8 cellular contexts compared by ENCODE assay signal in the genomic region with DNA sequence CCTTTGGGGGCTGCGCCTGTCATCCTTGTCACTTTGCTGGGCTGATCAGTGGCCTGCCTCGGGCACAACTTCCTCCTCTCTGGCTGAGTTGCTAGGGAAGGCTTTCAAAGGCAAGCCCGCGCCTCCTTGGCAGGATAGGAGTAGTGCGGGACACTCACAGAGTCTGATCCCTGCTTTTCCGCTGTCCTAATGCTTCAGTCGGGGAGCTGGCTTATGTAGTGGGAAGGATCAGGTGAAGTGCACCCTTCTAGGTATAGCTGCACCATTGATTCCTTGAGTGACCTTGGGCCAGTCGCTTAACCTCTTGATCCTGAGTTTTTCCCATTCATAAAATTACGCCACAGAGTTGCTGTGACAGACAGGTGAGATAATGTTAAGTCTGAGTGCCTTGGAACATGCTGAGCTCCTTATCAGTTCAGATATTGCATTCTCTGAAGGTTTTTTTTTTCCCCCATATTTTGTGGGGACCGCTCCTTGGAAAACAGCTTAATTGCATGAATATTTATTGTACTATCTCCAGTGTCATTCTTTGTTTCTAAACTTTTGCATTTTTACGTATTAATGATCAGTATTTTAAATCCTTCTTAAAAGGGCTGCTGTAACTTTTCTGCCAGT. TPM values are rescaled to one million over a fixed set of nuclear protein-coding genes. Genes with fewer than 3 reads are reported as not detected.
A peak's percentile ranks its signal among the peaks of the same experiment; 100 is the strongest.
DNase-seq lines count a peak whose midpoint lies in the region; ATAC-seq and TF ChIP-seq lines count a peak whose summit lies in the region.

No MANE protein-coding gene starts in this region.

- no peaks in the 10 kb centered on the region for H3K36me3 ChIP-seq in left ventricle myocardium inferior

- H3K27ac ChIP-seq in C4-2B (peak overlapping the region; percentile 93), left ventricle myocardium inferior (replicated peaks) (peak overlapping the region; percentile 97)

- H3K4me3 ChIP-seq in left ventricle myocardium inferior: peak overlapping the region; percentile 97

- peak overlapping the region; percentile 90 to 95 for H3K4me3 Mint-ChIP-seq in activated T-cell treated with anti-CD3 and anti-CD28 coated beads, Interleukin-2, amount 50 U/mL, for 72 hours

- H3K9me3 ChIP-seq in left ventricle myocardium inferior (replicated peaks): no peaks in the 10 kb centered on the region

- H3K27ac Mint-ChIP-seq in activated T-cell treated with anti-CD3 and anti-CD28 coated beads, Interleukin-2, amount 50 U/mL, for 72 hours: peak overlapping the region; percentile 77

- DNase-seq in Kasumi-1 (lab: John Stamatoyannopoulos, UW) (peak; percentile 59 to 73), left ventricle myocardium inferior (no peak), sciatic nerve (ENCODE audit: low spot score) (no peak), GM03348 (ENCODE audit: low spot score) (no peak)
- DNase-seq in activated T-cell treated with anti-CD3 and anti-CD28 coated beads, Interleukin-2, amount 50 U/mL, for 72 hours: no peak

- no peak; the same call in 1 of the 2 replicates for TF ChIP-seq CTCF in C4-2B (conservative IDR thresholded peaks at IDR 0.05)
- TF ChIP-seq CTCF in left ventricle myocardium inferior (IDR thresholded peaks at IDR 0.05; ENCODE audit: borderline replicate concordance): peak; percentile 1

- peaks cover 64% of the 10 kb centered on the region for H3K4me1 ChIP-seq in left ventricle myocardium inferior

- H3K36me3 Mint-ChIP-seq in activated T-cell treated with anti-CD3 and anti-CD28 coated beads, Interleukin-2, amount 50 U/mL, for 72 hours (ENCODE audit: insufficient read depth in 2 of 2): peaks cover 0 to 14% of the 10 kb centered on the region in 2 donors

- ATAC-seq in GM19467 (IDR thresholded peaks at IDR 0.05; ENCODE audit: unreplicated experiment) (peak; percentile 25), sciatic nerve (peak; percentile 33), HG03039 (IDR thresholded peaks at IDR 0.05; ENCODE audit: unreplicated experiment) (no peak)
- peak in 1 of 2 donors; percentile 7 for ATAC-seq in activated T-cell treated with anti-CD3 and anti-CD28 coated beads, Interleukin-2, amount 50 U/mL, for 72 hours (replicated peaks in 1 of 2)

- H3K9me3 Mint-ChIP-seq in activated T-cell treated with anti-CD3 and anti-CD28 coated beads, Interleukin-2, amount 50 U/mL, for 72 hours: no peaks in the 10 kb centered on the region

- peaks cover 54% of the 10 kb centered on the region for H3K4me1 Mint-ChIP-seq in activated T-cell treated with anti-CD3 and anti-CD28 coated beads, Interleukin-2, amount 50 U/mL, for 72 hours (ENCODE audit: low read depth)

- no peaks in the 10 kb centered on the region for H3K27me3 ChIP-seq in left ventricle myocardium inferior (ENCODE audit: low read depth)

- H3K27me3 Mint-ChIP-seq in activated T-cell treated with anti-CD3 and anti-CD28 coated beads, Interleukin-2, amount 50 U/mL, for 72 hours (ENCODE audit: low read depth): no peaks in the 10 kb centered on the region

- intact Hi-C loops in left ventricle myocardium inferior (cut with micrococcal nuclease): loop anchor here (10.0 kb wide), 1 partner anchor 71 kb away; a partner anchor contains a TSS
- intact Hi-C loops in sciatic nerve (cut with DNase I): no loop called here

RNA-seq across cellular contexts. Expression of a gene that starts 0.9 kb away (rescaled TPM):
- 100 to 1,000 TPM; 122 to 125 TPM for total RNA-seq in activated T-cell treated with anti-CD3 and anti-CD28 coated beads, Interleukin-2, amount 50 U/mL, for 72 hours
- total RNA-seq in left ventricle myocardium inferior: 150 TPM
- 67.9 TPM for total RNA-seq in sciatic nerve

Comparison
In these comparisons a context has a peak if more than half of its experiments do, and no peak if none do; other contexts are left out.
1. DNase-seq: peak in Kasumi-1 (2 of 2); none in activated T-cell treated with anti-CD3 and anti-CD28 coated beads, Interleukin-2, amount 50 U/mL, for 72 hours (0 of 2), left ventricle myocardium inferior (single experiment), sciatic nerve (single experiment) and GM03348 (single experiment).